ENCODE assay signal across 8 cellular contexts in genomic region chr3:132661120-132661519, GRCh38. TPM values are rescaled to one million over a fixed set of nuclear protein-coding genes. Genes with fewer than 3 reads are reported as not detected.
DNase-seq lines count a peak whose midpoint lies in the region; ATAC-seq and TF ChIP-seq lines count a peak whose summit lies in the region.

No MANE protein-coding gene starts in this region.

- no peaks in the 10 kb centered on the region for H3K36me3 ChIP-seq in OCI-LY3 (replicated peaks; ENCODE audit: low read depth, low read length)
- no peaks in the 10 kb centered on the region for H3K36me3 ChIP-seq in esophagus muscularis mucosa
- H3K36me3 ChIP-seq in rectal smooth muscle tissue (ENCODE audit: control insufficient read depth, insufficient read depth, low read length): no peaks in the 10 kb centered on the region

- peak overlapping the region; percentile 78 for H3K4me2 ChIP-seq in OCI-LY3 (ENCODE audit: low read length)

- no peak overlapping the region for H2AFZ ChIP-seq in OCI-LY3 (ENCODE audit: low read depth, low read length)

- ATAC-seq in HG02678 (IDR thresholded peaks at IDR 0.05; ENCODE audit: unreplicated experiment): no peak

- TF ChIP-seq CTCF in GM12875 (IDR thresholded peaks at IDR 0.05; ENCODE audit: borderline replicate concordance, insufficient read depth, low read depth, low read length) (no peak), OCI-LY3 (IDR thresholded peaks at IDR 0.05; ENCODE audit: low read depth, low read length) (no peak), esophagus muscularis mucosa (IDR thresholded peaks at IDR 0.05) (no peak)

- TF ChIP-seq POLR2A in esophagus muscularis mucosa (IDR thresholded peaks at IDR 0.05; ENCODE audit: low read depth): no peak

- H3K4me3 ChIP-seq in GM12875 (ENCODE audit: low read depth, low read length): peak overlapping the region; percentile 95
- H3K4me3 ChIP-seq in OCI-LY3 (ENCODE audit: low read length): peak overlapping the region; percentile 92
- peak overlapping the region; percentile 76 to 96 (median 86) for H3K4me3 ChIP-seq in esophagus muscularis mucosa
- H3K4me3 ChIP-seq in rectal smooth muscle tissue (ENCODE audit: low read length): peak overlapping the region; percentile 94

- peak overlapping the region; percentile 87 for H3K9ac ChIP-seq in OCI-LY3 (ENCODE audit: low read length)
- no peak overlapping the region for H3K9ac ChIP-seq in rectal smooth muscle tissue (ENCODE audit: low read length)

- 20% methylated on average over 6 of the region's 6 CpGs for WGBS in esophagus muscularis mucosa

- peaks cover 26% of the 10 kb centered on the region; the same call in 1 of the 2 replicates for H4K20me1 ChIP-seq in OCI-LY3 (ENCODE audit: insufficient read depth, low read length)

- H3K9me3 ChIP-seq in OCI-LY3 (ENCODE audit: insufficient read depth, low read length) (no peaks in the 10 kb centered on the region), esophagus muscularis mucosa (no peaks in the 10 kb centered on the region)

- TF ChIP-seq EP300 in esophagus muscularis mucosa (IDR thresholded peaks at IDR 0.05): no peak

- H3K79me2 ChIP-seq in OCI-LY3 (ENCODE audit: low read length): peaks cover 73% of the 10 kb centered on the region

- H3K27ac ChIP-seq in OCI-LY3 (ENCODE audit: low read length) (no peak overlapping the region), esophagus muscularis mucosa (replicated peaks in 1 of 4) (peak overlapping the region; percentile 90 to 96 (median 92)), rectal smooth muscle tissue (ENCODE audit: low read depth, low read length) (peak overlapping the region; percentile 91)

- peaks cover 19% of the 10 kb centered on the region for H3K4me1 ChIP-seq in OCI-LY3 (ENCODE audit: low read length)
- H3K4me1 ChIP-seq in esophagus muscularis mucosa: peaks cover 44 to 62% (median 49%) of the 10 kb centered on the region in 4 donors
- peaks cover 5% of the 10 kb centered on the region for H3K4me1 ChIP-seq in rectal smooth muscle tissue (ENCODE audit: control insufficient read depth, insufficient read depth, low read length)

- intact Hi-C loops in esophagus muscularis mucosa (cut with DNase I): loop anchor here (5.0 kb wide), 1 partner anchor 61 kb away; the partner anchor contains the start of gene NPHP3

- H3K27me3 ChIP-seq in OCI-LY3 (ENCODE audit: low read depth, low read length) (no peaks in the 10 kb centered on the region), esophagus muscularis mucosa (no peaks in the 10 kb centered on the region), rectal smooth muscle tissue (ENCODE audit: control insufficient read depth, insufficient read depth, low read length) (no peaks in the 10 kb centered on the region)

- no peak for DNase-seq in esophagus muscularis mucosa (ENCODE audit: extremely low spot score)
- DNase-seq in AG20443 (ENCODE audit: low spot score): no peak
- DNase-seq in Ammon's horn (ENCODE audit: low spot score): no peak
- no peak for DNase-seq in activated gamma-delta T cell treated with Interleukin-2 at 50 U/mL for 16 hours

RNA-seq across cellular contexts. Expression of gene UBA5, which starts 1.0 kb away (rescaled TPM):
- 10 to 100 TPM; 23.7 to 42.2 (median 31.7) TPM for total RNA-seq in esophagus muscularis mucosa

RNA-seq across cellular contexts. Expression of gene ACAD11, which starts 1.5 kb away (rescaled TPM):
- 10 to 100 TPM; 14.1 to 26.6 (median 17.2) TPM for total RNA-seq in esophagus muscularis mucosa
